ENCODE assay signal across 1 cellular context in the genomic region with DNA sequence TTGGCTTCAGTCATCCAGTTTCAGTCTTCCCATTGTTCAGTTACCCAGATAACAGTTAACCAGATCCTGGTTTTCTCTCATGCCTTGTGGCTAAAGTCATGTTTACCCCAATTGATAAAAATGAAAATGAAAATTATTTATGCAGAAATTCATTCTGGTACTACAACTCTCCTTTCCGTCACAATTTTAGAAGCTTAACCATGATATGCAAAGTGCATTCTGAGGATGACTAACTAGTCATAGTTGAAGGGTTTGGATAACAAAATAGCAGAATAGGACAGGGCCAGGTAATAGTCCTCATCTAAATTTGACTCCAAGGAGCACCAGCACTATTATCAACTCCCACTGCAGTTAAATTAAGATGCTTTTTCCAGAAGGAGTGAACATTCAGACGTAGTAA.
A peak's percentile ranks its signal among the peaks of the same experiment; 100 is the strongest.
TF ChIP-seq lines count a peak whose summit lies in the region.

No MANE protein-coding gene starts in this region.

TF ChIP-seq in GM12878, 131 proteins besides CTCF, POLR2A, EP300 and RAD21 (continued from another document):
- TF ChIP-seq POU2F2 (IDR thresholded peaks at IDR 0.05; ENCODE audit: borderline replicate concordance, low read depth, low read length) (peak; percentile 97), ELK1 (IDR thresholded peaks at IDR 0.05; ENCODE audit: low read depth, low read length) (no peak), YY1 (IDR thresholded peaks at IDR 0.05; ENCODE audit: low read depth, low read length) (no peak), ASH2L (IDR thresholded peaks at IDR 0.05; ENCODE audit: borderline replicate concordance, low read depth) (no peak), SPI1 (IDR thresholded peaks at IDR 0.05; ENCODE audit: borderline replicate concordance, insufficient read depth, low read depth, low read length) (no peak), NR2F1 (conservative IDR thresholded peaks at IDR 0.05) (peak; percentile 29; the same call in 1 of the 2 replicates), TARDBP (IDR thresholded peaks at IDR 0.05; ENCODE audit: borderline replicate concordance) (no peak), RELB (IDR thresholded peaks at IDR 0.05; ENCODE audit: low read depth) (peak; percentile 39; the same call in 1 of the 2 replicates), KLF5 (IDR thresholded peaks at IDR 0.05; ENCODE audit: partially characterized antibody) (no peak), SMAD5 (IDR thresholded peaks at IDR 0.05; ENCODE audit: low read depth) (no peak), FOXM1 (IDR thresholded peaks at IDR 0.05; ENCODE audit: low read depth, low read length) (no peak), NR2C1 (IDR thresholded peaks at IDR 0.05) (no peak), POLR2AphosphoS5 (IDR thresholded peaks at IDR 0.05; ENCODE audit: low read length) (no peak), ZBTB11 (CRISPR knock-in tag; IDR thresholded peaks at IDR 0.05) (no peak), ZNF24 (IDR thresholded peaks at IDR 0.05) (peak; percentile 28; the same call in 1 of the 2 replicates), EGR1 (IDR thresholded peaks at IDR 0.05; ENCODE audit: borderline replicate concordance in 1 of 2, low read depth in 2 of 2, low read length in 2 of 2) (no peak), ZSCAN29 (IDR thresholded peaks at IDR 0.05) (no peak), ZNF274 (IDR thresholded peaks at IDR 0.05; ENCODE audit: insufficient read depth, insufficient read length) (no peak), CEBPB (IDR thresholded peaks at IDR 0.05; ENCODE audit: borderline replicate concordance in 1 of 2, low read depth in 2 of 2, low read length in 2 of 2) (no peak), IKZF1 (conservative IDR thresholded peaks at IDR 0.05) (no peak; the same call in 1 of the 2 replicates), MEF2A (IDR thresholded peaks at IDR 0.05; ENCODE audit: insufficient read depth, low read depth, low read length) (peak; percentile 76; the same call in 1 of the 2 replicates), RBBP5 (conservative IDR thresholded peaks at IDR 0.05) (no peak), GATAD2B (conservative IDR thresholded peaks at IDR 0.05; ENCODE audit: low read depth) (no peak), PBX3 (IDR thresholded peaks at IDR 0.05; ENCODE audit: insufficient replicate concordance, low read depth, low read length) (no peak), TCF7 (IDR thresholded peaks at IDR 0.05; ENCODE audit: borderline replicate concordance) (no peak), RUNX3 (IDR thresholded peaks at IDR 0.05; ENCODE audit: low read length) (peak; percentile 71), HCFC1 (IDR thresholded peaks at IDR 0.05; ENCODE audit: low read length) (no peak), BHLHE40 (IDR thresholded peaks at IDR 0.05; ENCODE audit: borderline replicate concordance in 1 of 2, low read depth in 2 of 2, low read length in 1 of 2) (no peak), HDAC2 (IDR thresholded peaks at IDR 0.05) (no peak), KAT2A (conservative IDR thresholded peaks at IDR 0.05; ENCODE audit: control insufficient read depth, low read depth, low read length) (no peak)
- TF ChIP-seq, protein P1, sequence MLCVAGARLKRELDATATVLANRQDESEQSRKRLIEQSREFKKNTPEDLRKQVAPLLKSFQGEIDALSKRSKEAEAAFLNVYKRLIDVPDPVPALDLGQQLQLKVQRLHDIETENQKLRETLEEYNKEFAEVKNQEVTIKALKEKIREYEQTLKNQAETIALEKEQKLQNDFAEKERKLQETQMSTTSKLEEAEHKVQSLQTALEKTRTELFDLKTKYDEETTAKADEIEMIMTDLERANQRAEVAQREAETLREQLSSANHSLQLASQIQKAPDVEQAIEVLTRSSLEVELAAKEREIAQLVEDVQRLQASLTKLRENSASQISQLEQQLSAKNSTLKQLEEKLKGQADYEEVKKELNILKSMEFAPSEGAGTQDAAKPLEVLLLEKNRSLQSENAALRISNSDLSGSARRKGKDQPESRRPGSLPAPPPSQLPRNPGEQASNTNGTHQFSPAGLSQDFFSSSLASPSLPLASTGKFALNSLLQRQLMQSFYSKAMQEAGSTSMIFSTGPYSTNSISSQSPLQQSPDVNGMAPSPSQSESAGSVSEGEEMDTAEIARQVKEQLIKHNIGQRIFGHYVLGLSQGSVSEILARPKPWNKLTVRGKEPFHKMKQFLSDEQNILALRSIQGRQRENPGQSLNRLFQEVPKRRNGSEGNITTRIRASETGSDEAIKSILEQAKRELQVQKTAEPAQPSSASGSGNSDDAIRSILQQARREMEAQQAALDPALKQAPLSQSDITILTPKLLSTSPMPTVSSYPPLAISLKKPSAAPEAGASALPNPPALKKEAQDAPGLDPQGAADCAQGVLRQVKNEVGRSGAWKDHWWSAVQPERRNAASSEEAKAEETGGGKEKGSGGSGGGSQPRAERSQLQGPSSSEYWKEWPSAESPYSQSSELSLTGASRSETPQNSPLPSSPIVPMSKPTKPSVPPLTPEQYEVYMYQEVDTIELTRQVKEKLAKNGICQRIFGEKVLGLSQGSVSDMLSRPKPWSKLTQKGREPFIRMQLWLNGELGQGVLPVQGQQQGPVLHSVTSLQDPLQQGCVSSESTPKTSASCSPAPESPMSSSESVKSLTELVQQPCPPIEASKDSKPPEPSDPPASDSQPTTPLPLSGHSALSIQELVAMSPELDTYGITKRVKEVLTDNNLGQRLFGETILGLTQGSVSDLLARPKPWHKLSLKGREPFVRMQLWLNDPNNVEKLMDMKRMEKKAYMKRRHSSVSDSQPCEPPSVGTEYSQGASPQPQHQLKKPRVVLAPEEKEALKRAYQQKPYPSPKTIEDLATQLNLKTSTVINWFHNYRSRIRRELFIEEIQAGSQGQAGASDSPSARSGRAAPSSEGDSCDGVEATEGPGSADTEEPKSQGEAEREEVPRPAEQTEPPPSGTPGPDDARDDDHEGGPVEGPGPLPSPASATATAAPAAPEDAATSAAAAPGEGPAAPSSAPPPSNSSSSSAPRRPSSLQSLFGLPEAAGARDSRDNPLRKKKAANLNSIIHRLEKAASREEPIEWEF (IDR thresholded peaks at IDR 0.05; ENCODE audit: insufficient replicate concordance, low read depth, low read length) = no peak
- TF ChIP-seq, protein P2, sequence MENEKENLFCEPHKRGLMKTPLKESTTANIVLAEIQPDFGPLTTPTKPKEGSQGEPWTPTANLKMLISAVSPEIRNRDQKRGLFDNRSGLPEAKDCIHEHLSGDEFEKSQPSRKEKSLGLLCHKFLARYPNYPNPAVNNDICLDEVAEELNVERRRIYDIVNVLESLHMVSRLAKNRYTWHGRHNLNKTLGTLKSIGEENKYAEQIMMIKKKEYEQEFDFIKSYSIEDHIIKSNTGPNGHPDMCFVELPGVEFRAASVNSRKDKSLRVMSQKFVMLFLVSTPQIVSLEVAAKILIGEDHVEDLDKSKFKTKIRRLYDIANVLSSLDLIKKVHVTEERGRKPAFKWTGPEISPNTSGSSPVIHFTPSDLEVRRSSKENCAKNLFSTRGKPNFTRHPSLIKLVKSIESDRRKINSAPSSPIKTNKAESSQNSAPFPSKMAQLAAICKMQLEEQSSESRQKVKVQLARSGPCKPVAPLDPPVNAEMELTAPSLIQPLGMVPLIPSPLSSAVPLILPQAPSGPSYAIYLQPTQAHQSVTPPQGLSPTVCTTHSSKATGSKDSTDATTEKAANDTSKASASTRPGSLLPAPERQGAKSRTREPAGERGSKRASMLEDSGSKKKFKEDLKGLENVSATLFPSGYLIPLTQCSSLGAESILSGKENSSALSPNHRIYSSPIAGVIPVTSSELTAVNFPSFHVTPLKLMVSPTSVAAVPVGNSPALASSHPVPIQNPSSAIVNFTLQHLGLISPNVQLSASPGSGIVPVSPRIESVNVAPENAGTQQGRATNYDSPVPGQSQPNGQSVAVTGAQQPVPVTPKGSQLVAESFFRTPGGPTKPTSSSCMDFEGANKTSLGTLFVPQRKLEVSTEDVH (IDR thresholded peaks at IDR 0.05; ENCODE audit: low read depth, partially characterized antibody) = no peak
- TF ChIP-seq, protein P3, sequence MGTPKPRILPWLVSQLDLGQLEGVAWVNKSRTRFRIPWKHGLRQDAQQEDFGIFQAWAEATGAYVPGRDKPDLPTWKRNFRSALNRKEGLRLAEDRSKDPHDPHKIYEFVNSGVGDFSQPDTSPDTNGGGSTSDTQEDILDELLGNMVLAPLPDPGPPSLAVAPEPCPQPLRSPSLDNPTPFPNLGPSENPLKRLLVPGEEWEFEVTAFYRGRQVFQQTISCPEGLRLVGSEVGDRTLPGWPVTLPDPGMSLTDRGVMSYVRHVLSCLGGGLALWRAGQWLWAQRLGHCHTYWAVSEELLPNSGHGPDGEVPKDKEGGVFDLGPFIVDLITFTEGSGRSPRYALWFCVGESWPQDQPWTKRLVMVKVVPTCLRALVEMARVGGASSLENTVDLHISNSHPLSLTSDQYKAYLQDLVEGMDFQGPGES (IDR thresholded peaks at IDR 0.05) = no peak
- TF ChIP-seq, protein P4, sequence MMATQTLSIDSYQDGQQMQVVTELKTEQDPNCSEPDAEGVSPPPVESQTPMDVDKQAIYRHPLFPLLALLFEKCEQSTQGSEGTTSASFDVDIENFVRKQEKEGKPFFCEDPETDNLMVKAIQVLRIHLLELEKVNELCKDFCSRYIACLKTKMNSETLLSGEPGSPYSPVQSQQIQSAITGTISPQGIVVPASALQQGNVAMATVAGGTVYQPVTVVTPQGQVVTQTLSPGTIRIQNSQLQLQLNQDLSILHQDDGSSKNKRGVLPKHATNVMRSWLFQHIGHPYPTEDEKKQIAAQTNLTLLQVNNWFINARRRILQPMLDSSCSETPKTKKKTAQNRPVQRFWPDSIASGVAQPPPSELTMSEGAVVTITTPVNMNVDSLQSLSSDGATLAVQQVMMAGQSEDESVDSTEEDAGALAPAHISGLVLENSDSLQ (IDR thresholded peaks at IDR 0.05) = 0 out of 2 replicates have a peak, but pooled peaks have one; percentile 7
- TF ChIP-seq, protein P5, sequence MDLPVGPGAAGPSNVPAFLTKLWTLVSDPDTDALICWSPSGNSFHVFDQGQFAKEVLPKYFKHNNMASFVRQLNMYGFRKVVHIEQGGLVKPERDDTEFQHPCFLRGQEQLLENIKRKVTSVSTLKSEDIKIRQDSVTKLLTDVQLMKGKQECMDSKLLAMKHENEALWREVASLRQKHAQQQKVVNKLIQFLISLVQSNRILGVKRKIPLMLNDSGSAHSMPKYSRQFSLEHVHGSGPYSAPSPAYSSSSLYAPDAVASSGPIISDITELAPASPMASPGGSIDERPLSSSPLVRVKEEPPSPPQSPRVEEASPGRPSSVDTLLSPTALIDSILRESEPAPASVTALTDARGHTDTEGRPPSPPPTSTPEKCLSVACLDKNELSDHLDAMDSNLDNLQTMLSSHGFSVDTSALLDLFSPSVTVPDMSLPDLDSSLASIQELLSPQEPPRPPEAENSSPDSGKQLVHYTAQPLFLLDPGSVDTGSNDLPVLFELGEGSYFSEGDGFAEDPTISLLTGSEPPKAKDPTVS (IDR thresholded peaks at IDR 0.05; ENCODE audit: low read depth, low read length) = no peak
